10 cellular contexts compared by ENCODE assay signal in genomic region chr3:130896101-130896500, GRCh38. TPM values are rescaled to one million over a fixed set of nuclear protein-coding genes. Genes with fewer than 3 reads are reported as not detected.
DNase-seq lines count a peak whose midpoint lies in the region; ATAC-seq, FAIRE-seq and TF ChIP-seq lines count a peak whose summit lies in the region.
"Had no signal": no experiment of that assay in that cellular context is flagged by ENCODE, and none has a peak within 500 bp of the region (broad histone marks: within the 10 kb centered on the region; RNA-seq: fewer than 3 reads in every experiment).

No MANE protein-coding gene starts in this region.

- peaks cover 66% of the 10 kb centered on the region for H3K4me1 Mint-ChIP-seq in CD4-positive, alpha-beta T cell (ENCODE audit: low read depth)
- peaks cover 68% of the 10 kb centered on the region for H3K4me1 Mint-ChIP-seq in HFFc6 (ENCODE audit: low read depth)
- peaks cover 29% of the 10 kb centered on the region for H3K4me1 Mint-ChIP-seq in activated T-helper 17 cell treated with anti-CD3 and anti-CD28 coated beads, Interleukin-2, amount 50 U/mL, for 72 hours

- no peak overlapping the region for H2AFZ ChIP-seq in keratinocyte (ENCODE audit: control insufficient read depth, low read length)

- CTCF ChIA-PET in CD4-positive, alpha-beta T cell (lab: Charles Lee) = no interaction called here

- no peak for ATAC-seq in CD4-positive, alpha-beta T cell (ENCODE audit: poor library complexity)
- ATAC-seq in activated T-helper 17 cell treated with anti-CD3 and anti-CD28 coated beads, Interleukin-2, amount 50 U/mL, for 72 hours (replicated peaks) = peak; percentile 58
- ATAC-seq in HG03196 (IDR thresholded peaks at IDR 0.05; ENCODE audit: unreplicated experiment) (no peak), GM18502 (IDR thresholded peaks at IDR 0.05; ENCODE audit: poor library complexity, unreplicated experiment) (no peak)

- peak overlapping the region in 1 of 3 experiments; percentile 85 for H3K4me3 ChIP-seq in keratinocyte (ENCODE audit: control insufficient read depth in 2 of 3, extremely low read depth in 1 of 3, insufficient read depth in 2 of 3, low read depth in 1 of 3, low read length in 3 of 3)

- peaks cover 72% of the 10 kb centered on the region for H3K79me2 ChIP-seq in keratinocyte (ENCODE audit: control insufficient read depth, insufficient read depth, low read length)

- no peak for TF ChIP-seq CTCF in CD4-positive, alpha-beta T cell (IDR thresholded peaks at IDR 0.05)
- TF ChIP-seq CTCF in HFFc6 (IDR thresholded peaks at IDR 0.05) (no peak), keratinocyte (optimal IDR thresholded peaks at IDR 0.05 in 1 of 3, IDR thresholded peaks at IDR 0.05 in 1 of 3, conservative IDR thresholded peaks at IDR 0.05 in 1 of 3; ENCODE audit: extremely low read depth in 1 of 3, insufficient read depth in 2 of 3, low read length in 3 of 3) (no peak)

- no peaks in the 10 kb centered on the region for H3K36me3 ChIP-seq in keratinocyte (ENCODE audit: control insufficient read depth in 2 of 2, extremely low read depth in 1 of 2, insufficient read depth in 2 of 2, low read length in 2 of 2)

- dilution Hi-C loops in keratinocyte (cut with MboI; ENCODE audit: extremely low pct_ligation_motif_present, low sequenced_read_pairs) = no loop called here

- peaks cover 18% of the 10 kb centered on the region for H3K36me3 Mint-ChIP-seq in CD4-positive, alpha-beta T cell (ENCODE audit: low read depth)
- peaks cover 5% of the 10 kb centered on the region; the same call in 1 of the 2 replicates for H3K36me3 Mint-ChIP-seq in HFFc6 (ENCODE audit: low read depth)
- H3K36me3 Mint-ChIP-seq in activated T-helper 17 cell treated with anti-CD3 and anti-CD28 coated beads, Interleukin-2, amount 50 U/mL, for 72 hours (ENCODE audit: low read depth) = peaks cover 8% of the 10 kb centered on the region

- no peak for DNase-seq in CD4-positive, alpha-beta T cell
- DNase-seq in HFFc6 (no peak), keratinocyte (ENCODE audit: low read depth, low spot score) (no peak), NCI-H2081 (lab: John Stamatoyannopoulos, UW) (no peak), NCI-H1048 (lab: John Stamatoyannopoulos, UW) (no peak)
- DNase-seq: activated gamma-delta T cell treated with Interleukin-2 at 50 U/mL for 16 hours, NCI-H446 had no signal

- POLR2A ChIA-PET in CD4-positive, alpha-beta T cell (lab: Charles Lee) = interaction anchor here (1.0 kb wide), 1 partner anchor 46 kb away, joined by 3 read pairs; no protein-coding TSS in a partner anchor

- H4K20me1 ChIP-seq in keratinocyte (ENCODE audit: control insufficient read depth, extremely low read depth, insufficient read depth, low read length) = no peaks in the 10 kb centered on the region

- H3K27ac ChIP-seq in CD4-positive, alpha-beta T cell (ENCODE audit: low read depth, low read length) = no peak overlapping the region
- no peak overlapping the region for H3K27ac ChIP-seq in keratinocyte (ENCODE audit: control insufficient read depth, insufficient read depth, low read length)

- H3K27me3 Mint-ChIP-seq in CD4-positive, alpha-beta T cell = no peaks in the 10 kb centered on the region
- H3K27me3 Mint-ChIP-seq in HFFc6 (ENCODE audit: insufficient read depth) = peaks cover 4% of the 10 kb centered on the region
- H3K27me3 Mint-ChIP-seq in activated T-helper 17 cell treated with anti-CD3 and anti-CD28 coated beads, Interleukin-2, amount 50 U/mL, for 72 hours = no peaks in the 10 kb centered on the region

- peak overlapping the region; percentile 77 for H3K4me2 ChIP-seq in keratinocyte (ENCODE audit: control insufficient read depth, extremely low read depth, insufficient read depth, low read depth, low read length)

- no peaks in the 10 kb centered on the region for H3K9me3 Mint-ChIP-seq in CD4-positive, alpha-beta T cell
- no peaks in the 10 kb centered on the region for H3K9me3 Mint-ChIP-seq in HFFc6
- no peaks in the 10 kb centered on the region for H3K9me3 Mint-ChIP-seq in activated T-helper 17 cell treated with anti-CD3 and anti-CD28 coated beads, Interleukin-2, amount 50 U/mL, for 72 hours

- H3K4me1 ChIP-seq in keratinocyte (ENCODE audit: control insufficient read depth, extremely low read depth, insufficient read depth, low read length) = peaks cover 14% of the 10 kb centered on the region

- no peak for FAIRE-seq in keratinocyte (lab: Jason Lieb, UNC)

- no peaks in the 10 kb centered on the region for H3K27me3 ChIP-seq in CD4-positive, alpha-beta T cell (ENCODE audit: control insufficient read depth, insufficient read depth, low read length)
- no peaks in the 10 kb centered on the region for H3K27me3 ChIP-seq in keratinocyte (ENCODE audit: control insufficient read depth, extremely low read depth, insufficient read depth, low read length)

- H3K9ac ChIP-seq in keratinocyte (ENCODE audit: control insufficient read depth, extremely low read depth, insufficient read depth, low read length) = no peak overlapping the region

- intact Hi-C loops in CD4-positive, alpha-beta T cell (cut with DNase I, micrococcal nuclease) = loop anchor here (5.0 to 10.0 kb wide), 5 partner anchors 41 to 1829 kb away; partner anchors contain the start of genes NPHP3 (in 1 of the 2) and NUDT16 (in 1 of the 2)

- no peaks in the 10 kb centered on the region for H3K9me1 ChIP-seq in keratinocyte (ENCODE audit: control insufficient read depth, extremely low read depth, insufficient read depth, low read length)

- peak overlapping the region; percentile 96 for H3K27ac Mint-ChIP-seq in CD4-positive, alpha-beta T cell
- H3K27ac Mint-ChIP-seq in HFFc6 = peak overlapping the region; percentile 2
- peak overlapping the region; percentile 61 for H3K27ac Mint-ChIP-seq in activated T-helper 17 cell treated with anti-CD3 and anti-CD28 coated beads, Interleukin-2, amount 50 U/mL, for 72 hours

- peak overlapping the region; percentile 91 for H3K4me3 Mint-ChIP-seq in CD4-positive, alpha-beta T cell
- H3K4me3 Mint-ChIP-seq in HFFc6 = peak overlapping the region; percentile 98
- H3K4me3 Mint-ChIP-seq in activated T-helper 17 cell treated with anti-CD3 and anti-CD28 coated beads, Interleukin-2, amount 50 U/mL, for 72 hours = peak overlapping the region; percentile 97

- no peaks in the 10 kb centered on the region for H3K9me3 ChIP-seq in CD4-positive, alpha-beta T cell (ENCODE audit: control insufficient read depth, low read length)
- no peaks in the 10 kb centered on the region for H3K9me3 ChIP-seq in keratinocyte (ENCODE audit: control insufficient read depth, low read depth, low read length)

RNA-seq across cellular contexts. Expression of gene ATP2C1, which starts 2.2 kb away (rescaled TPM):
- total RNA-seq in CD4-positive, alpha-beta T cell = 10 to 100 TPM; 40.9 to 44.0 TPM
- 100 to 1,000 TPM; 101 to 124 (median 112) TPM for total RNA-seq in HFFc6 (2021; fragmentation: NEBNext Ultra II Directional; extraction: Animal tissue kit (Norgen Biotek cat#: 25700))
- total RNA-seq in activated T-helper 17 cell treated with anti-CD3 and anti-CD28 coated beads, Interleukin-2, amount 50 U/mL, for 72 hours = 10 to 100 TPM; 63.3 to 64.8 TPM
- polyA plus RNA-seq in keratinocyte = 91.3 to 141 TPM (median 112 TPM) in 3 replicates
- polyA plus RNA-seq in keratinocyte (2011; ENCODE audit: low read depth) = 221 TPM
- polyA plus RNA-seq in keratinocyte (2011; cell fraction: cytosol; rRNA removed) = 52.1 and 106 TPM in 2 replicates
- 149 and 200 TPM in 2 replicates for polyA plus RNA-seq in keratinocyte (2011; cell fraction: nucleus; rRNA removed)
- polyA plus RNA-seq in keratinocyte (2012; ENCODE audit: low replicate concordance) = 64.0 and 75.1 TPM in 2 replicates
- 32.8 to 260 TPM (median 161 TPM) in 3 replicates for polyA minus RNA-seq in keratinocyte
- polyA minus RNA-seq in keratinocyte (2011; cell fraction: cytosol; rRNA and poly(A)+ RNA removed) = 85.2 TPM
- 143 and 252 TPM in 2 replicates for polyA minus RNA-seq in keratinocyte (2011; cell fraction: nucleus; rRNA and poly(A)+ RNA removed)

Comparison
In these comparisons a context has a peak if more than half of its experiments do, and no peak if none do; other contexts are left out.
1. H3K27ac Mint-ChIP-seq: peak in every context shown above with its lines; median percentile 96 in CD4-positive, alpha-beta T cell; 61 in activated T-helper 17 cell treated with anti-CD3 and anti-CD28 coated beads, Interleukin-2, amount 50 U/mL, for 72 hours; 2 in HFFc6.